In the genomic region with DNA sequence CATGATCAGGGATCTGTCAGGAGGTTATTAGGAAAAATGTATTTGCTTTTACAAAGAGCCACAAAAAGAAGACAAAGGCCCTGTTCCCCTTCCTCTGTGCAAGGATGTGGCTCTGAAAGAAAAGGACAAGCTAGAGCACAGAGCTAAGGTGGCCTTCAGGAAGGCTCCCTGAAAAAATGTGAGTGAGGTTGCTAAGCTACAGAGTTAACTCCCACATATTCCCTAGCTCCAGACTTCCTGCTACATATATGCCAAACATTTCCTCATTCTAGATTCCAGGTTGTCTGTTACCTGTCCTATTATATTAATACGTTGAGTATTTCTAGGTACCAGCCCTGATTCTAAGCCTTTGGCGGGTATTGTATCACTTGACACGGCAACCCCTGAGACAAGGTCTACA, we compare ENCODE assay signal across 15 cellular contexts.
"Had no signal": no experiment of that assay in that cellular context is flagged by ENCODE, and none has a peak within 500 bp of the region (broad histone marks: within the 10 kb centered on the region; RNA-seq: fewer than 3 reads in every experiment).

No MANE protein-coding gene starts in this region.

- H3K36me3 ChIP-seq: left ventricle myocardium inferior, transverse colon, uterus had no signal

- H3K27me3 ChIP-seq: foreskin keratinocyte, suprapubic skin, transverse colon, uterus had no signal

- FAIRE-seq: astrocyte, TTC549 had no signal

- DNase-seq: activated CD4-positive, alpha-beta T cell treated with anti-CD3 and anti-CD28 coated beads, Interleukin-2, amount 50 U/mL, for 48 hours; activated gamma-delta T cell; effector CD8-positive, alpha-beta T cell; foreskin keratinocyte; hippocampal formation; left ventricle myocardium inferior; naive B cell; retina; stimulated activated naive CD8-positive, alpha-beta T cell treated with anti-CD3 and anti-CD28 coated beads, Interleukin-15, amount 100 ng/mL, for 72 hours; transverse colon; uterus had no signal

- H3K9ac ChIP-seq: parathyroid adenoma had no signal

- H3K27ac ChIP-seq: foreskin keratinocyte, left ventricle myocardium inferior, parathyroid adenoma, suprapubic skin, transverse colon, uterus had no signal

- H3K4me3 ChIP-seq: left ventricle myocardium inferior, suprapubic skin, transverse colon, uterus had no signal

- H2AFZ ChIP-seq: parathyroid adenoma had no signal

- H3K79me2 ChIP-seq: parathyroid adenoma had no signal

- H3K9me3 ChIP-seq: left ventricle myocardium inferior, suprapubic skin, transverse colon, uterus had no signal

- H3K4me1 ChIP-seq: foreskin keratinocyte, parathyroid adenoma, suprapubic skin, uterus had no signal

- ATAC-seq: foreskin keratinocyte; stimulated activated naive CD8-positive, alpha-beta T cell treated with anti-CD3 and anti-CD28 coated beads, Interleukin-15, amount 100 ng/mL, for 72 hours had no signal
